In genomic region chr9:68706579-68707201, GRCh38 we compare ENCODE assay signal across 8 cellular contexts. TPM values are rescaled to one million over a fixed set of nuclear protein-coding genes. Genes with fewer than 3 reads are reported as not detected.
DNase-seq lines count a peak whose midpoint lies in the region; ATAC-seq, FAIRE-seq and TF ChIP-seq lines count a peak whose summit lies in the region.

No MANE protein-coding gene starts in this region.

- DNase-seq in CD4-positive, CD25-positive, alpha-beta regulatory T cell = peak in 1 of 3 donors; percentile 20
- DNase-seq in HT-29 (ENCODE audit: low spot score) = peak; percentile 16
- peak; percentile 74 for DNase-seq in esophagus muscularis mucosa (ENCODE audit: extremely low spot score)
- DNase-seq in smooth muscle cell (lab: John Stamatoyannopoulos, UW; ENCODE audit: unreplicated experiment) = no peak
- DNase-seq in activated CD4-positive, CD25-positive, alpha-beta regulatory T cell (lab: John Stamatoyannopoulos, UW) = no peak
- DNase-seq in SIG-M5 treated with dmso at 0.1 percent for 504 hours (lab: John Stamatoyannopoulos, UW; ENCODE audit: unreplicated experiment) = no peak
- no peak for DNase-seq in H54 (ENCODE audit: insufficient read length, low spot score)

- TF ChIP-seq POLR2A in esophagus muscularis mucosa (IDR thresholded peaks at IDR 0.05; ENCODE audit: low read depth) (no peak), H54 (IDR thresholded peaks at IDR 0.05; ENCODE audit: low read depth, low read length) (no peak)

- H3K9ac ChIP-seq in smooth muscle cell (ENCODE audit: low read depth) = no peak overlapping the region

- H3K27me3 ChIP-seq in CD4-positive, CD25-positive, alpha-beta regulatory T cell (ENCODE audit: control insufficient read depth, insufficient read depth, low read length) = peaks cover 46% of the 10 kb centered on the region
- H3K27me3 ChIP-seq in esophagus muscularis mucosa (peaks cover 0 to 51% (median 9%) of the 10 kb centered on the region in 4 donors), smooth muscle cell (ENCODE audit: low read depth) (peaks cover 82% of the 10 kb centered on the region)

- peak overlapping the region; percentile 72 to 87 (median 78) for H3K4me3 Mint-ChIP-seq in CD4-positive, CD25-positive, alpha-beta regulatory T cell

- no peak overlapping the region for H3K27ac Mint-ChIP-seq in CD4-positive, CD25-positive, alpha-beta regulatory T cell

- TF ChIP-seq CTCF in esophagus muscularis mucosa (IDR thresholded peaks at IDR 0.05) = no peak
- no peak for TF ChIP-seq CTCF in smooth muscle cell (IDR thresholded peaks at IDR 0.05; ENCODE audit: borderline replicate concordance, insufficient read depth, poor library complexity, severe bottlenecking)

- no peaks in the 10 kb centered on the region for H3F3A ChIP-seq in smooth muscle cell (ENCODE audit: low read depth)

- no peak for ATAC-seq in CD4-positive, CD25-positive, alpha-beta regulatory T cell (ENCODE audit: low read depth in 2 of 2)
- ATAC-seq in GM19351 (IDR thresholded peaks at IDR 0.05; ENCODE audit: unreplicated experiment) = peak; percentile 33

- intact Hi-C loops in esophagus muscularis mucosa (cut with DNase I) = loop anchor here (10.0 kb wide), 1 partner anchor 288 kb away; no protein-coding TSS in a partner anchor

- peaks cover 0 to 21% (median 13%) of the 10 kb centered on the region in 4 donors for H3K4me1 Mint-ChIP-seq in CD4-positive, CD25-positive, alpha-beta regulatory T cell

- peaks cover 0 to 5% (median 0%) of the 10 kb centered on the region in 7 donors for H3K9me3 Mint-ChIP-seq in CD4-positive, CD25-positive, alpha-beta regulatory T cell

- no peaks in the 10 kb centered on the region for H3K36me3 ChIP-seq in CD4-positive, CD25-positive, alpha-beta regulatory T cell (ENCODE audit: control insufficient read depth, insufficient read depth, low read length)
- no peaks in the 10 kb centered on the region for H3K36me3 ChIP-seq in esophagus muscularis mucosa
- no peaks in the 10 kb centered on the region for H3K36me3 ChIP-seq in smooth muscle cell (ENCODE audit: low read depth)

- H2AFZ ChIP-seq in smooth muscle cell (ENCODE audit: low read depth) = no peak overlapping the region

- H3K27ac ChIP-seq in CD4-positive, CD25-positive, alpha-beta regulatory T cell (ENCODE audit: insufficient read depth, low read length, poor library complexity, severe bottlenecking) = no peak overlapping the region
- no peak overlapping the region for H3K27ac ChIP-seq in esophagus muscularis mucosa (replicated peaks in 1 of 4)
- no peak overlapping the region for H3K27ac ChIP-seq in smooth muscle cell (ENCODE audit: low read depth)

- H3K4me1 ChIP-seq in CD4-positive, CD25-positive, alpha-beta regulatory T cell (ENCODE audit: control insufficient read depth, insufficient read depth, low read length, poor library complexity, severe bottlenecking) = peaks cover 11% of the 10 kb centered on the region
- H3K4me1 ChIP-seq in esophagus muscularis mucosa (peaks cover 0 to 30% (median 26%) of the 10 kb centered on the region in 4 donors), smooth muscle cell (ENCODE audit: low read depth) (no peaks in the 10 kb centered on the region)

- no peaks in the 10 kb centered on the region for H3K9me3 ChIP-seq in CD4-positive, CD25-positive, alpha-beta regulatory T cell (ENCODE audit: control insufficient read depth in 2 of 2, low read length in 2 of 2)
- no peaks in the 10 kb centered on the region for H3K9me3 ChIP-seq in esophagus muscularis mucosa
- no peaks in the 10 kb centered on the region for H3K9me3 ChIP-seq in smooth muscle cell (replicated peaks; ENCODE audit: low read depth)

- H4K20me1 ChIP-seq in smooth muscle cell (ENCODE audit: low read depth) = no peaks in the 10 kb centered on the region

- 33% methylated on average over 12 of the region's 13 CpGs for WGBS in esophagus muscularis mucosa
- 48% methylated on average over 13 of the region's 13 CpGs for WGBS in smooth muscle cell (ENCODE audit: low lambda C conversion rate)

- H3K79me2 ChIP-seq in smooth muscle cell (ENCODE audit: low read depth) = no peaks in the 10 kb centered on the region

- no peaks in the 10 kb centered on the region for H3K36me3 Mint-ChIP-seq in CD4-positive, CD25-positive, alpha-beta regulatory T cell

- no peak overlapping the region for H3K4me2 ChIP-seq in smooth muscle cell

- TF ChIP-seq EP300 in esophagus muscularis mucosa (IDR thresholded peaks at IDR 0.05) = no peak

- FAIRE-seq in H54 (lab: Jason Lieb, UNC) = no peak

- no peak overlapping the region for H3K4me3 ChIP-seq in CD4-positive, CD25-positive, alpha-beta regulatory T cell (ENCODE audit: low read depth, low read length)
- peak overlapping the region; percentile 66 to 83 (median 69) for H3K4me3 ChIP-seq in esophagus muscularis mucosa
- peak overlapping the region; percentile 71 for H3K4me3 ChIP-seq in smooth muscle cell

- H3K27me3 Mint-ChIP-seq in CD4-positive, CD25-positive, alpha-beta regulatory T cell = peaks cover 69% of the 10 kb centered on the region

RNA-seq across cellular contexts. Expression of gene PIP5K1B, which starts 1.6 kb away (rescaled TPM):
- 0.47 TPM for total RNA-seq in CD4-positive, CD25-positive, alpha-beta regulatory T cell
- polyA plus RNA-seq in CD4-positive, CD25-positive, alpha-beta regulatory T cell = 1 to 10 TPM in 3 of 4 donors, under 1 TPM in 1; 0.48 to 1.9 (median 1.1) TPM
- total RNA-seq in HT-29 (2014; rRNA removed; shearing (Covaris generic)) = 1.1 and 1.2 TPM in 2 replicates
- total RNA-seq in esophagus muscularis mucosa (1 to 10 TPM in 3 of 4 donors, under 1 TPM in 1; 0.42 to 1.7 (median 1.2) TPM), smooth muscle cell (0.09 TPM in 1 of 2 replicates, not detected in the other)
- polyA plus RNA-seq in smooth muscle cell = not detected in 2 replicates

Comparison
In these comparisons a context has a peak if more than half of its experiments do, and no peak if none do; other contexts are left out.
1. DNase-seq: peak in HT-29 (single experiment) and esophagus muscularis mucosa (single experiment); none in smooth muscle cell (single experiment), activated CD4-positive, CD25-positive, alpha-beta regulatory T cell (0 of 4), SIG-M5 treated with dmso at 0.1 percent for 504 hours (single experiment) and H54 (single experiment).